ENCODE assay signal across 1 cellular context in the genomic region with DNA sequence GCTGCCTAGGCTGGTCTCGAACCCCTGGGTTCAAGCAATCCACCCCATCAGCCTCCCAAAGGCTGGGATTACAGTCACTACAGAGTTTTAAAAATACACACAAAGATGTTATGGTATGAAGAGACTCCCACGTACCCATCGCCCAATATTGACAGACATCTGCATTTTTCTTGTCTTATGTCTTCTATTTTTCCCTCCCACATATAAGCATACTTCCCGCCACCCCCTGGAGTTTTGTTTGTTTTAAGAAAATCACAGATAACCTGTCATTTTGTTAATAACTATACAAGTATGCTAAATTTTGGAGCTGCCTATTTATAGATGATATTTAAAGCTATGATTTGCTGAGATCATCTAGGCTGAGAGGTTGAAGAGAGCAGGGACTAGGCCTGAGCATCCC.
TF ChIP-seq lines count a peak whose summit lies in the region.

No MANE protein-coding gene starts in this region.

TF ChIP-seq in IMR-90, 13 proteins besides CTCF, POLR2A, EP300 and RAD21:
- TF ChIP-seq, protein P1, sequence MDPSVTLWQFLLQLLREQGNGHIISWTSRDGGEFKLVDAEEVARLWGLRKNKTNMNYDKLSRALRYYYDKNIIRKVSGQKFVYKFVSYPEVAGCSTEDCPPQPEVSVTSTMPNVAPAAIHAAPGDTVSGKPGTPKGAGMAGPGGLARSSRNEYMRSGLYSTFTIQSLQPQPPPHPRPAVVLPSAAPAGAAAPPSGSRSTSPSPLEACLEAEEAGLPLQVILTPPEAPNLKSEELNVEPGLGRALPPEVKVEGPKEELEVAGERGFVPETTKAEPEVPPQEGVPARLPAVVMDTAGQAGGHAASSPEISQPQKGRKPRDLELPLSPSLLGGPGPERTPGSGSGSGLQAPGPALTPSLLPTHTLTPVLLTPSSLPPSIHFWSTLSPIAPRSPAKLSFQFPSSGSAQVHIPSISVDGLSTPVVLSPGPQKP (IDR thresholded peaks at IDR 0.05; ENCODE audit: borderline replicate concordance, low read depth, low read length): no peak
- TF ChIP-seq NFE2L2 (IDR thresholded peaks at IDR 0.05; ENCODE audit: low read depth, low read length): no peak
- no peak for TF ChIP-seq FOS (IDR thresholded peaks at IDR 0.05; ENCODE audit: low read depth, low read length)
- TF ChIP-seq MAFK (IDR thresholded peaks at IDR 0.05; ENCODE audit: low read depth, low read length): no peak
- TF ChIP-seq BHLHE40 (IDR thresholded peaks at IDR 0.05; ENCODE audit: low read depth, low read length): no peak
- TF ChIP-seq RFX5 (IDR thresholded peaks at IDR 0.05; ENCODE audit: low read depth, low read length): no peak
- no peak for TF ChIP-seq SMC3 (IDR thresholded peaks at IDR 0.05; ENCODE audit: low read depth, low read length)
- TF ChIP-seq MXI1 (IDR thresholded peaks at IDR 0.05; ENCODE audit: borderline replicate concordance, low read depth, low read length): no peak
- no peak for TF ChIP-seq CHD1 (IDR thresholded peaks at IDR 0.05; ENCODE audit: low read depth, low read length)
- no peak for TF ChIP-seq USF2 (IDR thresholded peaks at IDR 0.05; ENCODE audit: low read depth, low read length)
- no peak for TF ChIP-seq RCOR1 (IDR thresholded peaks at IDR 0.05; ENCODE audit: insufficient replicate concordance, low read length)
- TF ChIP-seq MAZ (IDR thresholded peaks at IDR 0.05; ENCODE audit: borderline replicate concordance, low read depth, low read length): no peak
- no peak for TF ChIP-seq CEBPB (IDR thresholded peaks at IDR 0.05; ENCODE audit: low read depth, low read length)
